10 cellular contexts compared by ENCODE assay signal in the genomic region with DNA sequence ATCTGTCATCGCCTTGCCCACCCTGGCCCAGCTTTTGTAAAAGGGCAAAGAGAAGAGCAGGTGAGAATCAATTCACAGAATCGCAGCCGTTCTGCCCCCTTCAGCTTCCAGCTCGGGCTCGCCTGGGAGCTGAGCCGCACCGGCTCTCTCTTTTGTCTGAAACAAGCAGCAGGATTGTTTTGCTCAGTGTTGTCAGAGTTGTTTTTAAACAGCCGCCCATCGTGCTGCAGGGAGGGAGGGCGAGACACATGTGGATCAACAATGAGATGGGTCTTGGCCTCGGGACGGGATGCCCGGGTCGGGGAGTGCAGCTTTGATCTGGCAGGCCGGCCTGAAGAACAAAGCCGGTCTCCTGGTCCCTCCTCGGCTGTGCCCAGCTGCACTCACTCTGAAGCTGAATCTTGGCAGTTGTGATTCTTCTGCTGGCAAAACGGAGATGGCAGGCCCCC. TPM values are rescaled to one million over a fixed set of nuclear protein-coding genes. Genes with fewer than 3 reads are reported as not detected.
DNase-seq lines count a peak whose midpoint lies in the region; ATAC-seq, FAIRE-seq and TF ChIP-seq lines count a peak whose summit lies in the region.
"Had no signal": no experiment of that assay in that cellular context is flagged by ENCODE, and none has a peak within 500 bp of the region (broad histone marks: within the 10 kb centered on the region; RNA-seq: fewer than 3 reads in every experiment).

No MANE protein-coding gene starts in this region.

- no peak for ATAC-seq in HG02763 (IDR thresholded peaks at IDR 0.05; ENCODE audit: unreplicated experiment)
- no peak for ATAC-seq in omental fat pad (ENCODE audit: low FRiP score)

- no peak for TF ChIP-seq CTCF in kidney (IDR thresholded peaks at IDR 0.05; ENCODE audit: borderline replicate concordance, extremely low read depth, insufficient read depth)
- no peak for TF ChIP-seq CTCF in omental fat pad (IDR thresholded peaks at IDR 0.05)

- no peak overlapping the region for H3K9ac ChIP-seq in kidney (ENCODE audit: low read length in 2 of 2)

- DNase-seq in NCI-H748 (lab: John Stamatoyannopoulos, UW; ENCODE audit: unreplicated experiment) (peak; percentile 27), NCI-H748 treated with DMSO at 0.1 percent for 48 hours (lab: John Stamatoyannopoulos, UW) (no peak), caudate nucleus (lab: John Stamatoyannopoulos, UW) (peak in 58 of 61 donors; percentile 47 to 96 (median 88)), kidney (peak; percentile 47), substantia nigra (lab: John Stamatoyannopoulos, UW) (peak in 48 of 49 donors; percentile 56 to 95 (median 86)), posterior vena cava (ENCODE audit: low spot score) (no peak), omental fat pad (ENCODE audit: low spot score) (no peak)
- DNase-seq: activated T-cell treated with anti-CD3 and anti-CD28 coated beads, Interleukin-2, amount 50 U/mL, for 48 hours had no signal

- H3K4me3 ChIP-seq in kidney (ENCODE audit: low read length in 2 of 2) = no peak overlapping the region

- H3K36me3 ChIP-seq in kidney (ENCODE audit: control insufficient read depth in 1 of 2, insufficient read depth in 2 of 2, low read length in 2 of 2) = no peaks in the 10 kb centered on the region

- no peak for FAIRE-seq in kidney (lab: Jason Lieb, UNC)
- FAIRE-seq: A204.1 had no signal

- H3K27ac ChIP-seq in caudate nucleus (ENCODE audit: low read depth, low read length) = peak overlapping the region; percentile 99
- no peak overlapping the region for H3K27ac ChIP-seq in kidney (ENCODE audit: low read depth in 2 of 2, low read length in 2 of 2)
- H3K27ac ChIP-seq in substantia nigra (ENCODE audit: low read depth, low read length, poor library complexity, severe bottlenecking) = peak overlapping the region; percentile 98

- H3K9me3 ChIP-seq in kidney (ENCODE audit: control insufficient read depth in 1 of 2, low read length in 2 of 2) = peaks cover 0 to 2% of the 10 kb centered on the region in 2 donors

- H3K4me1 ChIP-seq in kidney (ENCODE audit: control insufficient read depth in 1 of 2, insufficient read depth in 1 of 2, low read depth in 1 of 2, low read length in 2 of 2) = no peaks in the 10 kb centered on the region

- intact Hi-C loops in kidney (cut with DNase I) (no loop called here), posterior vena cava (cut with DNase I) (no loop called here)

RNA-seq across cellular contexts. Expression of a gene that starts 39.7 kb away (rescaled TPM):
- total RNA-seq in kidney = 56.8 TPM
- polyA plus RNA-seq in kidney (ENCODE audit: insufficient read depth, low read depth, low replicate concordance) = 2.2 TPM
- 10 to 100 TPM; 47.6 to 66.9 TPM for total RNA-seq in posterior vena cava
- total RNA-seq in omental fat pad = 100 to 1,000 TPM in 1 of 4 donors, 10 to 100 TPM in 3; 30.2 to 103 (median 51.7) TPM

Comparison
In these comparisons a context has a peak if more than half of its experiments do, and no peak if none do; other contexts are left out.
1. DNase-seq: peak in NCI-H748 (single experiment), caudate nucleus (58 of 61), kidney (single experiment) and substantia nigra (48 of 49); none in NCI-H748 treated with DMSO at 0.1 percent for 48 hours (single experiment), posterior vena cava (single experiment) and omental fat pad (single experiment).
2. H3K27ac ChIP-seq: peak in caudate nucleus (single experiment) and substantia nigra (single experiment); none in kidney (0 of 2).